8 cellular contexts compared by ENCODE assay signal in the genomic region with DNA sequence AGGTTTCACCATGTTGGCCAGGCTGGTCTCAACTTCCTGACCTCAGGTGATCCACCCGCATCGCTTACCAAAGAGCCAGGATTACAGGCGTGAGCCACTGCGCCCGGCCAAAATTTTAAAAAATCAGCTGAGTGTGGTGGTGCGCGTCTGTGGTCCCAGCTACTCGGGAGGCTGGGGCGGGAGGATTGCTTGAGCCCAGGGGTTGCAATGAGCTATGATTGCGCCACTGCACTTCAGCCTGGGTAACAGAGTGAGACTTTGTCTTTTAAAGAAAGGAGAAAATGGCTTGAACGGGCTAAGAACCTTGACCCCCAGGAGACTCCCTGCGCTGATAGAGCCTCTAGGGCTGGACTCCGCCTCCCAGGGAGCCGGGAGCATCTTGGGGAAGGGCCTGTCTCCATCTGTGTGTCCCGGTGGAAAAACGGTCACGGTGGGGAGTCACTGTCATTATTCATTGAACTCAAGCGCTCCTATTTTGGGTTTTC. TPM values are rescaled to one million over a fixed set of nuclear protein-coding genes. Genes with fewer than 3 reads are reported as not detected.
DNase-seq lines count a peak whose midpoint lies in the region; ATAC-seq and TF ChIP-seq lines count a peak whose summit lies in the region.

No MANE protein-coding gene starts in this region.

- peak; percentile 7 for ATAC-seq in GM21529 (IDR thresholded peaks at IDR 0.05; ENCODE audit: unreplicated experiment)

- H2AFZ ChIP-seq in MM.1S (ENCODE audit: low read length): peak overlapping the region; percentile 77

- peaks cover 31 to 39% (median 34%) of the 10 kb centered on the region in 4 donors for H3K4me1 Mint-ChIP-seq in CD4-positive, alpha-beta memory T cell

- peak overlapping the region; percentile 77 to 89 for H3K4me3 ChIP-seq in CD4-positive, alpha-beta memory T cell (ENCODE audit: low read length in 2 of 2)
- peak overlapping the region; percentile 95 for H3K4me3 ChIP-seq in MM.1S (ENCODE audit: low read length)
- peak overlapping the region; percentile 95 for H3K4me3 ChIP-seq in coronary artery
- H3K4me3 ChIP-seq in mucosa of rectum (ENCODE audit: low read length in 2 of 2): peak overlapping the region; percentile 91 to 93

- DNase-seq in CD4-positive, alpha-beta memory T cell: peak in 2 of 5 donors; percentile 13 to 17
- DNase-seq in MM.1S (no peak), coronary artery (ENCODE audit: low spot score) (no peak), iPS-NIHi11 (ENCODE audit: low spot score) (no peak), ACHN (no peak)
- no peak for DNase-seq in activated CD4-positive, alpha-beta T cell treated with anti-CD3 and anti-CD28 coated beads for 1 hour

- H3F3A ChIP-seq in MM.1S (ENCODE audit: insufficient read depth, low read length): peaks cover 17% of the 10 kb centered on the region

- H3K36me3 Mint-ChIP-seq in CD4-positive, alpha-beta memory T cell: peaks cover 0 to 15% of the 10 kb centered on the region in 2 donors

- H3K9me3 ChIP-seq in CD4-positive, alpha-beta memory T cell (ENCODE audit: control insufficient read depth in 1 of 2, low read length in 2 of 2): no peaks in the 10 kb centered on the region
- no peaks in the 10 kb centered on the region for H3K9me3 ChIP-seq in MM.1S (replicated peaks; ENCODE audit: insufficient read depth, low read length)
- no peaks in the 10 kb centered on the region for H3K9me3 ChIP-seq in mucosa of rectum (ENCODE audit: control insufficient read depth in 2 of 2, low read length in 2 of 2)

- no peaks in the 10 kb centered on the region for H4K20me1 ChIP-seq in MM.1S (ENCODE audit: insufficient read depth, low read length)

- H3K27ac Mint-ChIP-seq in CD4-positive, alpha-beta memory T cell: peak overlapping the region; percentile 87 to 95 (median 93)

- peaks cover 0 to 2% (median 0%) of the 10 kb centered on the region in 8 donors for H3K9me3 Mint-ChIP-seq in CD4-positive, alpha-beta memory T cell

- H3K9me2 ChIP-seq in MM.1S (replicated peaks; ENCODE audit: insufficient read depth, low read length): no peaks in the 10 kb centered on the region

- H3K79me2 ChIP-seq in MM.1S (ENCODE audit: low read length): peaks cover 13% of the 10 kb centered on the region; the same call in 1 of the 2 replicates

- intact Hi-C loops in CD4-positive, alpha-beta memory T cell (cut with micrococcal nuclease): loop anchor here (1.0 to 2.0 kb wide), 7 partner anchors 26 to 368 kb away; a partner anchor contains a TSS

- H3K9ac ChIP-seq in MM.1S (ENCODE audit: low read length) (peak overlapping the region; percentile 80), mucosa of rectum (ENCODE audit: low read depth in 1 of 2, low read length in 2 of 2) (peak overlapping the region; percentile 94 to 96)

- peak overlapping the region; percentile 87 to 92 (median 91) for H3K4me3 Mint-ChIP-seq in CD4-positive, alpha-beta memory T cell

- no peaks in the 10 kb centered on the region for H3K27me3 ChIP-seq in CD4-positive, alpha-beta memory T cell (ENCODE audit: insufficient read depth, low read length)
- 0 out of 2 replicates have a peak, but pooled peaks cover 3% of the 10 kb centered on the region for H3K27me3 ChIP-seq in MM.1S (replicated peaks; ENCODE audit: insufficient read depth, low read length)
- H3K27me3 ChIP-seq in mucosa of rectum (ENCODE audit: control insufficient read depth in 2 of 2, insufficient read depth in 2 of 2, low read length in 2 of 2): no peaks in the 10 kb centered on the region

- peak overlapping the region; percentile 89 for H3K27ac ChIP-seq in CD4-positive, alpha-beta memory T cell (ENCODE audit: low read depth, low read length)
- H3K27ac ChIP-seq in MM.1S (ENCODE audit: low read length) (peak overlapping the region; percentile 72; the same call in 1 of the 2 replicates), coronary artery (peak overlapping the region; percentile 95 to 99), mucosa of rectum (ENCODE audit: low read depth in 2 of 2, low read length in 2 of 2) (peak overlapping the region; percentile 97 to 99)

- CTCF ChIA-PET in CD4-positive, alpha-beta memory T cell (lab: Charles Lee; ENCODE audit: partially characterized antibody): interaction anchor here (0.8 to 1.3 kb wide), 3 partner anchors 18 to 74 kb away, joined by 3 read pairs; no protein-coding TSS in a partner anchor

- POLR2A ChIA-PET in CD4-positive, alpha-beta memory T cell (lab: Charles Lee; ENCODE audit: partially characterized antibody): interaction anchor here (0.7 to 6.0 kb wide), 16 partner anchors 9 to 368 kb away, joined by 3 to 83 read pairs (median 6); a partner anchor contains a TSS

- H3K4me2 ChIP-seq in MM.1S (ENCODE audit: low read depth, low read length): peak overlapping the region; percentile 78

- no peaks in the 10 kb centered on the region for H3K27me3 Mint-ChIP-seq in CD4-positive, alpha-beta memory T cell

- in situ Hi-C loops in ACHN (cut with HindIII; ENCODE audit: low pct_ligation_motif_present, low pct_unique_long_range_greater_than_20kb, low sequenced_read_pairs): no loop called here

- peaks cover under 1% of the 10 kb centered on the region for H3K36me3 ChIP-seq in CD4-positive, alpha-beta memory T cell (ENCODE audit: insufficient read depth, low read length)
- H3K36me3 ChIP-seq in MM.1S (replicated peaks; ENCODE audit: insufficient read depth, low read length) (no peaks in the 10 kb centered on the region), mucosa of rectum (ENCODE audit: control insufficient read depth in 2 of 2, insufficient read depth in 2 of 2, low read length in 2 of 2) (no peaks in the 10 kb centered on the region)

- TF ChIP-seq CTCF in MM.1S (IDR thresholded peaks at IDR 0.05; ENCODE audit: low read length) (no peak), coronary artery (IDR thresholded peaks at IDR 0.05) (no peak)

- H3K4me1 ChIP-seq in CD4-positive, alpha-beta memory T cell (ENCODE audit: insufficient read depth, low read length): peaks cover 35% of the 10 kb centered on the region
- H3K4me1 ChIP-seq in MM.1S (ENCODE audit: low read length): peaks cover 25% of the 10 kb centered on the region
- H3K4me1 ChIP-seq in mucosa of rectum (ENCODE audit: control insufficient read depth in 2 of 2, insufficient read depth in 2 of 2, low read length in 2 of 2): peaks cover 10 to 13% of the 10 kb centered on the region in 2 donors

RNA-seq across cellular contexts. Expression of a gene that starts 0.8 kb away (rescaled TPM):
- 10 to 100 TPM; 57.3 to 63.8 TPM for total RNA-seq in CD4-positive, alpha-beta memory T cell
- 10 to 100 TPM; 10.1 to 22.2 TPM for polyA plus RNA-seq in CD4-positive, alpha-beta memory T cell
